Comparison of ENCODE assay signal across 8 cellular contexts in the genomic region with DNA sequence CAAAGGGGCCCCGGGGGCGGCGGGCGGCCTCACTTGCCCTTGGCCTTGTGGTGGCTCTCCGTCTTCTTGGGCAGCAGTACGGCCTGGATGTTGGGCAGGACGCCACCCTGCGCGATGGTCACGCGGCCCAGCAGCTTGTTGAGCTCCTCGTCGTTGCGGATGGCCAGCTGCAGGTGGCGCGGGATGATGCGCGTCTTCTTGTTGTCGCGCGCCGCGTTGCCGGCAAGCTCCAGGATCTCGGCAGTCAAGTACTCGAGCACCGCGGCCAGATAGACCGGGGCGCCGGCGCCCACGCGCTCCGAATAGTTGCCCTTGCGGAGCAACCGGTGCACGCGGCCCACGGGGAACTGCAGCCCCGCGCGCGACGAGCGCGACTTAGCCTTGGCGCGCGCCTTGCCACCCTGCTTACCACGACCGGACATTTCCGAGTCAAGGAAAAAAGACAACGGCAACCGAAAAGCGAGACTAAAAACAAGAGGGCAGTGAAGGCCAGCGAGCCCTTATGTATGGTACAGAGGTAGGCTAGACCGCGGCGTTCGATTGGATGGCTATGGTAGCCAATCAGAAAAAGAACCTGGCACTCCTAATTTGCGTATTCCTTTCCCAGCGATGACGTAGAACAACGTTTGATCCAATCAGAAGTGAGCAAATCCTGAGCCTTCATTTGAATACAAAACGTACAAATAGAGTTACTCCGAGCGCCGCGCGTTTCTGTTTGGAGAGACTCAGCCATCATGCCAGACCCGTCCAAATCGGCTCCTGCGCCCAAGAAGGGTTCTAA. TPM values are rescaled to one million over a fixed set of nuclear protein-coding genes. Genes with fewer than 3 reads are reported as not detected.
DNase-seq lines count a peak whose midpoint lies in the region; ATAC-seq, FAIRE-seq and TF ChIP-seq lines count a peak whose summit lies in the region.

No MANE protein-coding gene starts in this region.

- H3K4me3 ChIP-seq in astrocyte (ENCODE audit: insufficient read depth, low read depth, low read length) (peak overlapping the region; percentile 69), hepatocyte (peak overlapping the region; percentile 74), SJCRH30 (no peak overlapping the region)

- H3K4me3 Mint-ChIP-seq in T-helper 2 cell treated with Interferon-gamma antibody and Interleukin-4, amounts not matched to agents 5 μg/mL and 100 μg/mL, for 36 hours = peak overlapping the region; percentile 96
- peak overlapping the region; percentile 98 for H3K4me3 Mint-ChIP-seq in astrocyte (ENCODE audit: unreplicated experiment)

- peak overlapping the region; percentile 98 for H3K27ac Mint-ChIP-seq in T-helper 2 cell treated with Interferon-gamma antibody and Interleukin-4, amounts not matched to agents 5 μg/mL and 100 μg/mL, for 36 hours
- H3K27ac Mint-ChIP-seq in astrocyte (ENCODE audit: unreplicated experiment) = peak overlapping the region; percentile 93

- H3K4me2 ChIP-seq in astrocyte (ENCODE audit: low read length) (peak overlapping the region; percentile 88), hepatocyte (peak overlapping the region; percentile 96)

- WGBS in hepatocyte (ENCODE audit: low lambda C conversion rate, missing lambda C conversion rate) = under 1% methylated on average over 74 of the region's 74 CpGs

- DNase-seq in NCI-H1436 treated with DMSO at 0.1 percent for 48 hours (lab: John Stamatoyannopoulos, UW) (peak; percentile 100), astrocyte (ENCODE audit: low read depth) (peak; percentile 98), hepatocyte (ENCODE audit: low spot score) (peak; percentile 97), renal cortical epithelial cell (ENCODE audit: low read depth) (peak; percentile 98), SJCRH30 (no peak)
- peak; percentile 91 for DNase-seq in T-helper 2 cell treated with Interferon-gamma antibody and Interleukin-4, amounts not matched to agents 5 μg/mL and 100 μg/mL, for 36 hours (ENCODE audit: low spot score)

- H3K4me1 ChIP-seq in astrocyte (ENCODE audit: insufficient read depth, low read length) (peaks cover 9% of the 10 kb centered on the region), hepatocyte (ENCODE audit: insufficient read depth) (peaks cover 22% of the 10 kb centered on the region), SJCRH30 (peaks cover 3% of the 10 kb centered on the region)

- TF ChIP-seq CTCF in GM12873 (IDR thresholded peaks at IDR 0.05; ENCODE audit: insufficient read depth, low read depth, low read length, missing control alignments) (peak; percentile 43), astrocyte (IDR thresholded peaks at IDR 0.05; ENCODE audit: insufficient read depth, low read depth, low read length) (no peak), hepatocyte (IDR thresholded peaks at IDR 0.05; ENCODE audit: poor library complexity) (peak; percentile 40)

- H3K27me3 ChIP-seq in astrocyte (ENCODE audit: insufficient read depth, low read length) = peaks cover 4% of the 10 kb centered on the region
- peaks cover 13% of the 10 kb centered on the region for H3K27me3 ChIP-seq in hepatocyte
- H3K27me3 ChIP-seq in SJCRH30 = no peaks in the 10 kb centered on the region; the same call in 1 of the 2 replicates

- no peaks in the 10 kb centered on the region for H3K9me2 ChIP-seq in hepatocyte (replicated peaks; ENCODE audit: insufficient read depth)

- peaks cover 45% of the 10 kb centered on the region for H3K4me1 Mint-ChIP-seq in T-helper 2 cell treated with Interferon-gamma antibody and Interleukin-4, amounts not matched to agents 5 μg/mL and 100 μg/mL, for 36 hours (ENCODE audit: low read depth)
- H3K4me1 Mint-ChIP-seq in astrocyte (ENCODE audit: low read depth, unreplicated experiment) = peaks cover 2% of the 10 kb centered on the region

- FAIRE-seq in astrocyte (lab: Jason Lieb, UNC) = no peak

- peaks cover 20% of the 10 kb centered on the region for H3K36me3 Mint-ChIP-seq in T-helper 2 cell treated with Interferon-gamma antibody and Interleukin-4, amounts not matched to agents 5 μg/mL and 100 μg/mL, for 36 hours (ENCODE audit: low read depth)
- H3K36me3 Mint-ChIP-seq in astrocyte (ENCODE audit: low read depth, unreplicated experiment) = peaks cover 7% of the 10 kb centered on the region

- H3K27me3 Mint-ChIP-seq in T-helper 2 cell treated with Interferon-gamma antibody and Interleukin-4, amounts not matched to agents 5 μg/mL and 100 μg/mL, for 36 hours (ENCODE audit: low read depth) = peaks cover 2% of the 10 kb centered on the region
- peaks cover 39% of the 10 kb centered on the region for H3K27me3 Mint-ChIP-seq in astrocyte (ENCODE audit: low read depth, unreplicated experiment)

- H4K20me1 ChIP-seq in astrocyte (ENCODE audit: insufficient read depth, low read length) (peaks cover 7% of the 10 kb centered on the region), hepatocyte (ENCODE audit: insufficient read depth, poor library complexity, severe bottlenecking) (peaks cover 5% of the 10 kb centered on the region)

- peak; percentile 87 for ATAC-seq in HG02642 (IDR thresholded peaks at IDR 0.05; ENCODE audit: poor library complexity, unreplicated experiment)

- no peaks in the 10 kb centered on the region for H3K9me3 Mint-ChIP-seq in T-helper 2 cell treated with Interferon-gamma antibody and Interleukin-4, amounts not matched to agents 5 μg/mL and 100 μg/mL, for 36 hours
- no peaks in the 10 kb centered on the region for H3K9me3 Mint-ChIP-seq in astrocyte (ENCODE audit: unreplicated experiment)

- H3K36me3 ChIP-seq in astrocyte (ENCODE audit: insufficient read depth, low read length) (no peaks in the 10 kb centered on the region), hepatocyte (replicated peaks; ENCODE audit: insufficient read depth, low read depth) (no peaks in the 10 kb centered on the region), SJCRH30 (no peaks in the 10 kb centered on the region)

- peaks cover 12% of the 10 kb centered on the region for H3K79me2 ChIP-seq in astrocyte (ENCODE audit: insufficient read depth, low read length)
- H3K79me2 ChIP-seq in hepatocyte = peaks cover 33% of the 10 kb centered on the region

- H3K27ac ChIP-seq in astrocyte (ENCODE audit: low read depth, low read length) (peak overlapping the region; percentile 69), hepatocyte (peak overlapping the region; percentile 93), SJCRH30 (no peak overlapping the region)

- H3K9ac ChIP-seq in astrocyte (ENCODE audit: low read length) = peak overlapping the region; percentile 75

- H2AFZ ChIP-seq in astrocyte (ENCODE audit: low read depth, low read length) = peak overlapping the region; percentile 78
- peak overlapping the region; percentile 58 for H2AFZ ChIP-seq in hepatocyte

- H3K9me3 ChIP-seq in astrocyte (ENCODE audit: insufficient read depth, low read depth, low read length) = no peaks in the 10 kb centered on the region
- H3K9me3 ChIP-seq in hepatocyte (ENCODE audit: low read depth) = no peaks in the 10 kb centered on the region
- H3K9me3 ChIP-seq in SJCRH30 (replicated peaks) = no peaks in the 10 kb centered on the region

RNA-seq across cellular contexts. Expression of a gene that starts 29.6 kb away (rescaled TPM):
- total RNA-seq in astrocyte (129 and 146 TPM in 2 replicates), hepatocyte (39.5 and 52.4 TPM in 2 replicates), renal cortical epithelial cell (47.6 and 137 TPM in 2 replicates)
- 124 and 135 TPM in 2 replicates for polyA plus RNA-seq in hepatocyte
- total RNA-seq in SJCRH30 (2014; rRNA removed; shearing (Covaris generic)) = 65.0 and 77.0 TPM in 2 replicates

RNA-seq across cellular contexts. Expression of a gene that starts 40.9 kb away (rescaled TPM):
- total RNA-seq in astrocyte (0.82 and 1.5 TPM in 2 replicates), hepatocyte (2.1 and 2.4 TPM in 2 replicates), renal cortical epithelial cell (0.69 and 1.5 TPM in 2 replicates)
- polyA plus RNA-seq in hepatocyte = 5.7 and 7.3 TPM in 2 replicates
- total RNA-seq in SJCRH30 (2014; rRNA removed; shearing (Covaris generic)) = not detected in 2 replicates

RNA-seq across cellular contexts. Expression of a gene that starts 51.0 kb away (rescaled TPM):
- 25.7 and 32.2 TPM in 2 replicates for total RNA-seq in astrocyte
- 10.4 and 13.8 TPM in 2 replicates for total RNA-seq in hepatocyte
- polyA plus RNA-seq in hepatocyte = 10.4 and 14.5 TPM in 2 replicates
- total RNA-seq in renal cortical epithelial cell = 16.5 and 22.0 TPM in 2 replicates
- 25.5 and 30.7 TPM in 2 replicates for total RNA-seq in SJCRH30 (2014; rRNA removed; shearing (Covaris generic))

Comparison
In these comparisons a context has a peak if more than half of its experiments do, and no peak if none do; other contexts are left out.
1. DNase-seq: peak in NCI-H1436 treated with DMSO at 0.1 percent for 48 hours (single experiment), T-helper 2 cell treated with Interferon-gamma antibody and Interleukin-4, amounts not matched to agents 5 μg/mL and 100 μg/mL, for 36 hours (single experiment), astrocyte (single experiment), hepatocyte (single experiment) and renal cortical epithelial cell (single experiment); none in SJCRH30 (0 of 2).